9 cellular contexts compared by ENCODE assay signal in the genomic region with DNA sequence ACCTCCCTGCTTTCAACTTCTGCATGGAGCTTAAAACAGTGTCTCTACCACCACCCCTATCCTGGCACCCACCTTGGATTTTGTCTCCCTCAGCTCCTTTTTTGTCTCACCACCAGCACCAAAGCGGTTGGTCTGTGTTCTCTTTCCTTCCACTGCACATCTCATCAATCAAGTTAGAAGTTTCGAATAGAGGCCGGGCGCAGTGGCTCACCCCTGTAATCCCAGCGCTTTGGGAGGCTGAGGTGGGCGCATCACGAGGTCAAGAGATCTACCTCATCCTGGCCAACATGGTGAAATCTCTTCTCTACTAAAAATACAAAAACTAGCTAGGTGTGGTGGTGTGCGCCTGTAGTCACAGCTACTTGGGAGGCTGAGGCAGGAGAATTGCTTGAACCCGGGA.
"Had no signal": no experiment of that assay in that cellular context is flagged by ENCODE, and none has a peak within 500 bp of the region (broad histone marks: within the 10 kb centered on the region; RNA-seq: fewer than 3 reads in every experiment).

No MANE protein-coding gene starts in this region.

- H3K27ac Mint-ChIP-seq: GM23338, H9, HFFc6 had no signal

- DNase-seq: GM23248, GOT3, H7, H9, HCEC 1CT, HFFc6 had no signal

- H3K4me3 Mint-ChIP-seq: GM23338, H9, HFFc6 had no signal

- H3K9me3 Mint-ChIP-seq: HFFc6 had no signal

- FAIRE-seq: H1, H54 had no signal
